ENCODE assay signal across 24 cellular contexts in the genomic region with DNA sequence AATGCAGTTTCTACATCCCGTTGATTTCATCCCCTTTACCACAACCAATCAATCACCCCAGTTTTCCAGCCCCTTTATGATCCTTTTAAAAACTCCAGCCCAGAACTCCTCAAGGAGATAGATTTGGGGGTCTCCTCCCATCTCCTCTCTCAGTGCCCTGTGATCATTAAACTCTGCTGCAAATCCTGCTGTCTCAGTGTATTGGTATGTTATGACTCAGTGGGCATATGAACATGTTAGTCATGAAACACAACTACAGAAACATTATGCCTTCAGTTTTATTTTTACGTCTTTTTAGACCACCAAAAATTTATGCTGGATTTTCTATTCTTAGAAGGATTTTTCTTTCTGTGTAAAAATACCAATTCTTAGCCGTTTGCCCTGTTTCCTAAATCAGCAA.
DNase-seq lines count a peak whose midpoint lies in the region; FAIRE-seq and TF ChIP-seq lines count a peak whose summit lies in the region.
"Had no signal": no experiment of that assay in that cellular context is flagged by ENCODE, and none has a peak within 500 bp of the region (broad histone marks: within the 10 kb centered on the region; RNA-seq: fewer than 3 reads in every experiment).

No MANE protein-coding gene starts in this region.

- H3K4me1 ChIP-seq in HEK293 (ENCODE audit: control insufficient read depth, insufficient read depth, low read length) (no peaks in the 10 kb centered on the region), testis (no peaks in the 10 kb centered on the region)
- H3K4me1 ChIP-seq: HAP-1, SJSA1 had no signal

- H3K27me3 ChIP-seq in testis, result no peaks in the 10 kb centered on the region
- H3K27me3 ChIP-seq: BLaER1, SJSA1 had no signal

- H3K4me3 ChIP-seq in HEK293 (ENCODE audit: low read depth, low read length) (no peak overlapping the region), fibroblast of mammary gland (ENCODE audit: control insufficient read depth, low read depth, low read length) (no peak overlapping the region), testis (no peak overlapping the region)
- H3K4me3 ChIP-seq: BLaER1, HAP-1, K562, SJSA1 had no signal

- DNase-seq in RKO (ENCODE audit: low spot score) (peak; percentile 19), fibroblast of mammary gland (ENCODE audit: low read depth) (peak; percentile 48), frontal cortex (ENCODE audit: low spot score in 2 of 2) (no peak), NCI-H345 (lab: John Stamatoyannopoulos, UW) (no peak), testis (no peak), GM10248 (ENCODE audit: extremely low spot score) (no peak)
- DNase-seq: ACHN; CD4-positive, alpha-beta T cell; COR-L47; DND-41; GDM1; MM.1S; NCI-H1048; NCI-H1417 treated with DMSO at 0.1 percent for 48 hours; NCI-H187; NCI-H2107; NCI-H510A treated with DMSO at 0.1 percent for 48 hours; NCI-H748 treated with DMSO at 0.1 percent for 48 hours; T-helper 1 cell had no signal

- TF ChIP-seq CTCF in HEK293 (tag by site-specific recombination; IDR thresholded peaks at IDR 0.05) (no peak), fibroblast of mammary gland (conservative IDR thresholded peaks at IDR 0.05; ENCODE audit: control insufficient read depth, insufficient read depth, low read depth, low read length) (no peak), testis (IDR thresholded peaks at IDR 0.05) (no peak), GM10248 (IDR thresholded peaks at IDR 0.05; ENCODE audit: control extremely low read depth, extremely low read depth, low read depth, missing control alignments) (no peak)

- POLR2A ChIA-PET in HEK293 (lab: Yijun Ruan, JAX) (no interaction called here), GM10248 (lab: Yijun Ruan, JAX) (no interaction called here)

- H3K9me3 ChIP-seq in HEK293 (ENCODE audit: control insufficient read depth, insufficient read depth, low read depth, low read length) (no peaks in the 10 kb centered on the region), testis (no peaks in the 10 kb centered on the region)
- H3K9me3 ChIP-seq: BLaER1, HAP-1, SJSA1 had no signal

- no peak for TF ChIP-seq POLR2A in testis (IDR thresholded peaks at IDR 0.05)

- WGBS in testis, 2 donors, result 94 to 96% methylated on average over 3 of the region's 3 CpGs

- intact Hi-C loops in testis (cut with DNase I; ENCODE audit: low total_unique reads), result no loop called here

- H3K27ac ChIP-seq in HEK293 (ENCODE audit: extremely low read depth, low read depth, low read length), result no peak overlapping the region
- H3K27ac ChIP-seq in testis, result no peak overlapping the region
- H3K27ac ChIP-seq: BLaER1, SJSA1 had no signal

- CTCF ChIA-PET in HEK293 (lab: Yijun Ruan, JAX) (no interaction called here), GM10248 (lab: Yijun Ruan, JAX) (no interaction called here)

- no peak for FAIRE-seq in frontal cortex (lab: Jason Lieb, UNC)
- FAIRE-seq: K562 had no signal

- no peaks in the 10 kb centered on the region for H3K36me3 ChIP-seq in HEK293 (ENCODE audit: control insufficient read depth in 2 of 2, insufficient read depth in 1 of 2, low read length in 2 of 2)
- no peaks in the 10 kb centered on the region for H3K36me3 ChIP-seq in testis (ENCODE audit: low read depth, missing control alignments)
- H3K36me3 ChIP-seq: BLaER1, HAP-1, SJSA1 had no signal

TF ChIP-seq in HEK293, 187 proteins besides CTCF, POLR2A, EP300 and RAD21:
- no peak for TF ChIP-seq ZNF670 (tag by site-specific recombination; IDR thresholded peaks at IDR 0.05; ENCODE audit: low read depth)
- TF ChIP-seq SETDB1 (IDR thresholded peaks at IDR 0.05; ENCODE audit: insufficient read length, low read length), result peak; percentile 45
- TF ChIP-seq ZBTB17 (tag by site-specific recombination; IDR thresholded peaks at IDR 0.05), result no peak
- TF ChIP-seq, protein P1, sequence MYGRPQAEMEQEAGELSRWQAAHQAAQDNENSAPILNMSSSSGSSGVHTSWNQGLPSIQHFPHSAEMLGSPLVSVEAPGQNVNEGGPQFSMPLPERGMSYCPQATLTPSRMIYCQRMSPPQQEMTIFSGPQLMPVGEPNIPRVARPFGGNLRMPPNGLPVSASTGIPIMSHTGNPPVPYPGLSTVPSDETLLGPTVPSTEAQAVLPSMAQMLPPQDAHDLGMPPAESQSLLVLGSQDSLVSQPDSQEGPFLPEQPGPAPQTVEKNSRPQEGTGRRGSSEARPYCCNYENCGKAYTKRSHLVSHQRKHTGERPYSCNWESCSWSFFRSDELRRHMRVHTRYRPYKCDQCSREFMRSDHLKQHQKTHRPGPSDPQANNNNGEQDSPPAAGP (tag by site-specific recombination; IDR thresholded peaks at IDR 0.05), result no peak
- TF ChIP-seq ZNF548 (tag by site-specific recombination; IDR thresholded peaks at IDR 0.05), result no peak
- no peak for TF ChIP-seq ZNF747 (tag by site-specific recombination; IDR thresholded peaks at IDR 0.05)
- TF ChIP-seq ZNF558 (tag by site-specific recombination; IDR thresholded peaks at IDR 0.05), result no peak

Comparison
In these comparisons a context has a peak if more than half of its experiments do, and no peak if none do; other contexts are left out.
1. DNase-seq: peak in RKO (single experiment) and fibroblast of mammary gland (single experiment); none in frontal cortex (0 of 2), NCI-H345 (single experiment), testis (single experiment) and GM10248 (single experiment).